Comparison of ENCODE assay signal across 19 cellular contexts in genomic region chr3:45067486-45067885, GRCh38. TPM values are rescaled to one million over a fixed set of nuclear protein-coding genes. Genes with fewer than 3 reads are reported as not detected.
A peak's percentile ranks its signal among the peaks of the same experiment; 100 is the strongest.
DNase-seq lines count a peak whose midpoint lies in the region; ATAC-seq, FAIRE-seq and TF ChIP-seq lines count a peak whose summit lies in the region.
"Had no signal": no experiment of that assay in that cellular context is flagged by ENCODE, and none has a peak within 500 bp of the region (broad histone marks: within the 10 kb centered on the region; RNA-seq: fewer than 3 reads in every experiment).

No MANE protein-coding gene starts in this region.

- H3K4me1 Mint-ChIP-seq in progenitor cell of endocrine pancreas (ENCODE audit: low read depth), result peaks cover 1% of the 10 kb centered on the region

- peak; percentile 83 for ATAC-seq in left colon
- ATAC-seq in aorta (ENCODE audit: low FRiP score), result no peak
- ATAC-seq: CD8-positive, alpha-beta T cell; HCT116 had no signal

- 23 to 50% (median 50%) methylated on average over 3 of the region's 4 CpGs for WGBS in small intestine, 3 donors
- WGBS in aorta, 2 donors, result 78 to 82% methylated on average over 3 of the region's 4 CpGs

- H3K4me3 Mint-ChIP-seq in progenitor cell of endocrine pancreas (ENCODE audit: low read depth), result no peak overlapping the region
- H3K4me3 Mint-ChIP-seq: B cell; CD8-positive, alpha-beta T cell; IgD-negative memory B cell had no signal

- no peaks in the 10 kb centered on the region for H3K9me3 ChIP-seq in small intestine (ENCODE audit: control insufficient read depth, low read depth)
- no peaks in the 10 kb centered on the region for H3K9me3 ChIP-seq in aorta (ENCODE audit: control insufficient read depth, low read length)
- H3K9me3 ChIP-seq: Caco-2 had no signal

- H3K27ac Mint-ChIP-seq in progenitor cell of endocrine pancreas, result no peak overlapping the region
- H3K27ac Mint-ChIP-seq: B cell; CD8-positive, alpha-beta T cell; IgD-negative memory B cell had no signal

- no peaks in the 10 kb centered on the region for H3K36me3 Mint-ChIP-seq in progenitor cell of endocrine pancreas (ENCODE audit: insufficient read depth)
- H3K36me3 Mint-ChIP-seq: CD8-positive, alpha-beta T cell had no signal

- no peaks in the 10 kb centered on the region for H3K36me3 ChIP-seq in small intestine (ENCODE audit: control insufficient read depth in 2 of 2, insufficient read depth in 2 of 2, low read length in 2 of 2)
- no peaks in the 10 kb centered on the region for H3K36me3 ChIP-seq in aorta (ENCODE audit: control insufficient read depth in 1 of 2, insufficient read depth in 2 of 2, low read length in 1 of 2)

- H3K27me3 ChIP-seq in small intestine (ENCODE audit: control insufficient read depth in 2 of 2, insufficient read depth in 2 of 2, low read length in 2 of 2), result no peaks in the 10 kb centered on the region
- no peaks in the 10 kb centered on the region for H3K27me3 ChIP-seq in aorta (ENCODE audit: control insufficient read depth in 1 of 2, insufficient read depth in 2 of 2, low read length in 1 of 2)

- DNase-seq in ELR (ENCODE audit: low read depth), result peak; percentile 24
- no peak for DNase-seq in left colon
- DNase-seq in small intestine, result peak; percentile 24
- no peak for DNase-seq in Kasumi-1 (lab: John Stamatoyannopoulos, UW)
- DNase-seq in progenitor cell of endocrine pancreas (ENCODE audit: low spot score, unreplicated experiment), result no peak
- no peak for DNase-seq in medulla oblongata (ENCODE audit: extremely low spot score)
- no peak for DNase-seq in aorta
- DNase-seq: Caco-2; CD8-positive, alpha-beta T cell; DND-41; GF-D8 had no signal

- peaks cover 6% of the 10 kb centered on the region for H3K27me3 Mint-ChIP-seq in progenitor cell of endocrine pancreas

- H3K9me3 Mint-ChIP-seq in progenitor cell of endocrine pancreas (ENCODE audit: low read depth), result no peaks in the 10 kb centered on the region
- H3K9me3 Mint-ChIP-seq: CD8-positive, alpha-beta T cell; IgD-negative memory B cell had no signal

- H3K27ac ChIP-seq in small intestine (ENCODE audit: low read depth in 1 of 2, low read length in 1 of 2) (no peak overlapping the region), aorta (ENCODE audit: low read depth in 1 of 2, low read length in 2 of 2) (no peak overlapping the region)
- H3K27ac ChIP-seq: C4-2B, HL-60 had no signal

- intact Hi-C loops in left colon (cut with DNase I, micrococcal nuclease), result no loop called here
- intact Hi-C loops in aorta (cut with DNase I), result no loop called here

- peak; percentile 77 for FAIRE-seq in colon (lab: Jason Lieb, UNC)
- no peak for FAIRE-seq in small intestine (lab: Jason Lieb, UNC)
- FAIRE-seq: H54 had no signal

- H3K4me1 ChIP-seq in small intestine (ENCODE audit: control insufficient read depth in 2 of 2, insufficient read depth in 1 of 2, low read depth in 1 of 2, low read length in 1 of 2), result peaks cover 0 to 4% of the 10 kb centered on the region in 2 donors
- no peaks in the 10 kb centered on the region for H3K4me1 ChIP-seq in aorta (ENCODE audit: control insufficient read depth in 1 of 2, insufficient read depth in 2 of 2, low read length in 2 of 2)
- H3K4me1 ChIP-seq: Caco-2 had no signal

- H3K4me3 ChIP-seq in small intestine (ENCODE audit: low read depth in 1 of 2, low read length in 2 of 2), result no peak overlapping the region
- no peak overlapping the region for H3K4me3 ChIP-seq in aorta (ENCODE audit: low read length in 2 of 2)

- TF ChIP-seq CTCF in progenitor cell of endocrine pancreas (IDR thresholded peaks at IDR 0.05; ENCODE audit: unreplicated experiment), result no peak

RNA-seq across cellular contexts. Expression of gene CLEC3B, which starts 41.4 kb away (rescaled TPM):
- 10 to 100 TPM; 13.7 to 19.2 TPM for total RNA-seq in left colon
- 100 to 1,000 TPM in 1 of 3 donors, 1 to 10 TPM in 2; 2.9 to 103 (median 4.1) TPM for polyA plus RNA-seq in small intestine
- not detected in 2 replicates for total RNA-seq in progenitor cell of endocrine pancreas
- 100 to 1,000 TPM in 1 of 2 donors, 10 to 100 TPM in 1; 96.9 to 109 TPM for total RNA-seq in aorta
- polyA plus RNA-seq in aorta, result 100 to 1,000 TPM in 1 of 2 donors, 10 to 100 TPM in 1; 69.1 to 177 TPM
- total RNA-seq: A172, B cell had no signal
- polyA plus RNA-seq: IgD-negative memory B cell had no signal

Comparison
In these comparisons a context has a peak if more than half of its experiments do, and no peak if none do; other contexts are left out.
1. DNase-seq: peak in ELR (single experiment) and small intestine (single experiment); none in left colon (0 of 2), Kasumi-1 (0 of 2), progenitor cell of endocrine pancreas (single experiment), medulla oblongata (single experiment) and aorta (0 of 2).
2. RNA of gene CLEC3B, which starts 41.4 kb away (total RNA-seq): 96.9 to 109 TPM in aorta and 13.7 to 19.2 TPM in left colon; not detected in progenitor cell of endocrine pancreas; every median in the first group is over 10 times any median in the second.